ENCODE assay signal across 11 cellular contexts in genomic region chr7:64559206-64559605, GRCh38. TPM values are rescaled to one million over a fixed set of nuclear protein-coding genes. Genes with fewer than 3 reads are reported as not detected.
DNase-seq lines count a peak whose midpoint lies in the region; ATAC-seq and TF ChIP-seq lines count a peak whose summit lies in the region.
"Had no signal": no experiment of that assay in that cellular context is flagged by ENCODE, and none has a peak within 500 bp of the region (broad histone marks: within the 10 kb centered on the region; RNA-seq: fewer than 3 reads in every experiment).

No MANE protein-coding gene starts in this region.

- H3K27ac ChIP-seq in WERI-Rb-1 (peak overlapping the region; percentile 54), heart right ventricle (peak overlapping the region; percentile 72 to 86 (median 84)), skeletal muscle tissue (ENCODE audit: low read depth, low read length) (peak overlapping the region; percentile 82)

- H3K27me3 ChIP-seq in WERI-Rb-1 (ENCODE audit: insufficient read depth, low read depth, severe bottlenecking) = no peaks in the 10 kb centered on the region
- H3K27me3 ChIP-seq in heart right ventricle = no peaks in the 10 kb centered on the region
- H3K27me3 ChIP-seq in skeletal muscle tissue (ENCODE audit: control insufficient read depth in 3 of 3, insufficient read depth in 3 of 3, low read length in 3 of 3) = no peaks in the 10 kb centered on the region

- ATAC-seq in heart right ventricle (no peak), HG02610 (IDR thresholded peaks at IDR 0.05; ENCODE audit: unreplicated experiment) (no peak), HG03520 (IDR thresholded peaks at IDR 0.05; ENCODE audit: unreplicated experiment) (no peak)
- no peak for ATAC-seq in stimulated activated effector memory CD8-positive, alpha-beta T cell treated with anti-CD3 and anti-CD28 coated beads, Interleukin-12 subunit alpha, Interleukin-12 subunit beta, amount 100 ng/mL, for 72 hours

- peaks cover 6 to 74% (median 37%) of the 10 kb centered on the region in 9 donors for H3K4me1 ChIP-seq in heart right ventricle
- H3K4me1 ChIP-seq in skeletal muscle tissue (ENCODE audit: control insufficient read depth in 3 of 3, insufficient read depth in 3 of 3, low read length in 3 of 3) = peaks cover 15 to 17% (median 15%) of the 10 kb centered on the region in 3 donors

- H3K9me3 Mint-ChIP-seq in stimulated activated effector memory CD8-positive, alpha-beta T cell treated with anti-CD3 and anti-CD28 coated beads, Interleukin-12 subunit alpha, Interleukin-12 subunit beta, amount 100 ng/mL, for 72 hours = peaks cover 2% of the 10 kb centered on the region
- H3K9me3 Mint-ChIP-seq in activated naive CD4-positive, alpha-beta T cell treated with anti-CD3 and anti-CD28 coated beads, Interleukin-2, amount 10 ng/mL, durations not matched to agents 7 days and 5 days = peaks cover 35% of the 10 kb centered on the region

- DNase-seq in GM03348 (ENCODE audit: low spot score) (peak; percentile 28), WERI-Rb-1 (no peak), heart right ventricle (no peak)
- DNase-seq in stimulated activated effector memory CD8-positive, alpha-beta T cell treated with anti-CD3 and anti-CD28 coated beads, Interleukin-12 subunit alpha, Interleukin-12 subunit beta, amount 100 ng/mL, for 72 hours (ENCODE audit: low spot score in 2 of 2) = no peak
- no peak for DNase-seq in activated naive CD4-positive, alpha-beta T cell treated with anti-CD3 and anti-CD28 coated beads, Interleukin-2, amount 10 ng/mL, durations not matched to agents 7 days and 5 days
- DNase-seq: activated CD8-positive, alpha-beta memory T cell treated with anti-CD3 and anti-CD28 coated beads, Interleukin-2, amount 50 U/mL, for 48 hours; effector CD4-positive, alpha-beta T cell; NCI-H187 treated with DMSO at 0.1 percent for 48 hours had no signal

- H3K36me3 ChIP-seq in WERI-Rb-1 (peaks cover 19% of the 10 kb centered on the region), heart right ventricle (peaks cover 0 to 14% (median 0%) of the 10 kb centered on the region in 9 donors), skeletal muscle tissue (ENCODE audit: control insufficient read depth in 3 of 3, insufficient read depth in 3 of 3, low read length in 3 of 3) (peaks cover 0 to 2% (median 0%) of the 10 kb centered on the region in 3 donors)

- 28 to 36% methylated on average over 5 of the region's 5 CpGs for WGBS in heart right ventricle, 2 donors

- peaks cover 54% of the 10 kb centered on the region for H3K36me3 Mint-ChIP-seq in stimulated activated effector memory CD8-positive, alpha-beta T cell treated with anti-CD3 and anti-CD28 coated beads, Interleukin-12 subunit alpha, Interleukin-12 subunit beta, amount 100 ng/mL, for 72 hours
- peaks cover 59% of the 10 kb centered on the region for H3K36me3 Mint-ChIP-seq in activated naive CD4-positive, alpha-beta T cell treated with anti-CD3 and anti-CD28 coated beads, Interleukin-2, amount 10 ng/mL, durations not matched to agents 7 days and 5 days

- peak overlapping the region; percentile 26 to 68 (median 27) for H3K9ac ChIP-seq in skeletal muscle tissue (ENCODE audit: low read depth in 1 of 3, low read length in 3 of 3)

- no peak overlapping the region for H3K27ac Mint-ChIP-seq in stimulated activated effector memory CD8-positive, alpha-beta T cell treated with anti-CD3 and anti-CD28 coated beads, Interleukin-12 subunit alpha, Interleukin-12 subunit beta, amount 100 ng/mL, for 72 hours
- H3K27ac Mint-ChIP-seq in activated naive CD4-positive, alpha-beta T cell treated with anti-CD3 and anti-CD28 coated beads, Interleukin-2, amount 10 ng/mL, durations not matched to agents 7 days and 5 days = no peak overlapping the region

- no peaks in the 10 kb centered on the region for H3K27me3 Mint-ChIP-seq in activated naive CD4-positive, alpha-beta T cell treated with anti-CD3 and anti-CD28 coated beads, Interleukin-2, amount 10 ng/mL, durations not matched to agents 7 days and 5 days

- intact Hi-C loops in heart right ventricle (cut with DNase I) = loop anchor here in 1 of 10 donors (10.0 kb wide), 1 partner anchor 244 kb away; the partner anchor contains the start of gene ZNF736

- CTCF ChIA-PET in activated naive CD4-positive, alpha-beta T cell treated with anti-CD3 and anti-CD28 coated beads, Interleukin-2, amount 10 ng/mL, durations not matched to agents 7 days and 5 days (lab: Charles Lee) = no interaction called here

- H3K4me3 ChIP-seq in WERI-Rb-1 (ENCODE audit: low read depth, low read length) = no peak overlapping the region
- peak overlapping the region in 3 of 10 donors; percentile 9 to 31 (median 22) for H3K4me3 ChIP-seq in heart right ventricle
- H3K4me3 ChIP-seq in skeletal muscle tissue (ENCODE audit: low read length in 3 of 3) = peak overlapping the region in 1 of 3 donors; percentile 49

- peaks cover 44% of the 10 kb centered on the region for H3K4me1 Mint-ChIP-seq in stimulated activated effector memory CD8-positive, alpha-beta T cell treated with anti-CD3 and anti-CD28 coated beads, Interleukin-12 subunit alpha, Interleukin-12 subunit beta, amount 100 ng/mL, for 72 hours
- peaks cover 20% of the 10 kb centered on the region for H3K4me1 Mint-ChIP-seq in activated naive CD4-positive, alpha-beta T cell treated with anti-CD3 and anti-CD28 coated beads, Interleukin-2, amount 10 ng/mL, durations not matched to agents 7 days and 5 days

- TF ChIP-seq CTCF in WERI-Rb-1 (IDR thresholded peaks at IDR 0.05; ENCODE audit: low read depth, low read length) (no peak), heart right ventricle (IDR thresholded peaks at IDR 0.05) (no peak)

- H3K4me3 Mint-ChIP-seq in stimulated activated effector memory CD8-positive, alpha-beta T cell treated with anti-CD3 and anti-CD28 coated beads, Interleukin-12 subunit alpha, Interleukin-12 subunit beta, amount 100 ng/mL, for 72 hours = no peak overlapping the region
- H3K4me3 Mint-ChIP-seq in activated naive CD4-positive, alpha-beta T cell treated with anti-CD3 and anti-CD28 coated beads, Interleukin-2, amount 10 ng/mL, durations not matched to agents 7 days and 5 days = no peak overlapping the region

- H3K9me3 ChIP-seq in WERI-Rb-1 (ENCODE audit: severe bottlenecking) (peaks cover 2% of the 10 kb centered on the region), heart right ventricle (peaks cover 0 to 15% (median 0%) of the 10 kb centered on the region in 11 donors), skeletal muscle tissue (ENCODE audit: control insufficient read depth in 3 of 3, low read length in 3 of 3) (no peaks in the 10 kb centered on the region)

RNA-seq across cellular contexts. Expression of gene ZNF680, which starts 3.7 kb away (rescaled TPM):
- total RNA-seq in heart right ventricle (10 to 100 TPM; 16.8 to 28.7 (median 21.4) TPM), skeletal muscle tissue (17.7 TPM)
- polyA plus RNA-seq in heart right ventricle = 10 to 100 TPM in 1 of 2 donors, 1 to 10 TPM in 1; 2.9 to 15.0 TPM
